11 cellular contexts compared by ENCODE assay signal in the genomic region with DNA sequence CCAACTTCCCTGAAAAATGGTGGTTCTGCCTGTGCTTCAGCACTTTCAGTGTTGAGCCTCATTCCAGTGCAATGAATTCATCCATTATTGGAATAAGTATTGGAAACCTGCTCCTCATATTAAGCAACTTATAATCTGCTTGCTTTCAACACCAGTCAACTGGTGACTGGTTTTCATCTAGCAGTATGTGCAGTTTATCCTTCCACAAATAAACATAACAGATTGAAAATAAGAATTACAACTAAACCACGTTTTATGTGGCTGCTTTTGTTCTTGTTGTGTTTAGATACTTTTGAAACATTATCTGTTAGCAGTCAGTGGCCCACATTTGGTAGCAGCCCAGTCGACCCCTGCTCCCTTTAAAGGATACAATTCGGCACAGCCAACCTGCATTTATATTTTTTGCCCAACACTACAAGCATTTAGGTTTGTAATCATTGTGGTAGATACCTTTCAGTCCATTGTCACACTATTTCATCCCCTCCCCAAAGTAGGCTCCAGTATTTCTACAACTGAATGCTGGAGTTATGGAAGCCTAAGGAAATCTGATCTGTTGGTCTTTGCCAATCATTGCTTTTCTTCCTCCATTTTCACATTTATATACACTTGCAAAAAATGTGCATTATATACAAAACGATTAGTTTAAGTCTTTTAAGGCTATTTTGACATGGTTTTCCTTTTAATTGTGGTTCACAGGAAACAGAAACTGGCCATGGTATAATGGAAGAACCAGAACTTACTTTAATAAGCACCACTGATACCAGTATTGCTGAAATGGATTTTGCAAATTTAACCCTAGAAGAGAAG. TPM values are rescaled to one million over a fixed set of nuclear protein-coding genes. Genes with fewer than 3 reads are reported as not detected.
DNase-seq lines count a peak whose midpoint lies in the region; ATAC-seq, FAIRE-seq and TF ChIP-seq lines count a peak whose summit lies in the region.
"Had no signal": no experiment of that assay in that cellular context is flagged by ENCODE, and none has a peak within 500 bp of the region (broad histone marks: within the 10 kb centered on the region; RNA-seq: fewer than 3 reads in every experiment).

No MANE protein-coding gene starts in this region.

- H3K56ac ChIP-seq in H1 (replicated peaks; ENCODE audit: insufficient read length, low read depth, low read length), result no peak overlapping the region

- H3K18ac ChIP-seq in H1 (ENCODE audit: extremely low read depth, low read length), result no peak overlapping the region

- no peak overlapping the region for H3K14ac ChIP-seq in H1 (ENCODE audit: insufficient read length)

- peaks cover 16 to 32% of the 10 kb centered on the region in 2 donors for H3K36me3 Mint-ChIP-seq in stimulated activated naive B cell treated with anti-CD40 and anti-IgM and Interleukin-4, amounts not matched to agents 10 μg/mL and 1 μg/mL and 100 μg/mL, for 72 hours

- H2AK5ac ChIP-seq in H1 (ENCODE audit: low read depth, low read length), result no peak overlapping the region

- no peaks in the 10 kb centered on the region for H3K4me1 ChIP-seq in right cardiac atrium (ENCODE audit: control insufficient read depth, insufficient read depth, low read length)
- H3K4me1 ChIP-seq in heart right ventricle, result peaks cover 0 to 14% (median 0%) of the 10 kb centered on the region in 9 donors
- no peaks in the 10 kb centered on the region for H3K4me1 ChIP-seq in H1 (replicated peaks in 1 of 4; ENCODE audit: control insufficient read depth in 3 of 4, insufficient read depth in 4 of 4, low read length in 3 of 4)
- H3K4me1 ChIP-seq: upper lobe of right lung had no signal

- no peaks in the 10 kb centered on the region for H3K27me3 Mint-ChIP-seq in stimulated activated naive B cell treated with anti-CD40 and anti-IgM and Interleukin-4, amounts not matched to agents 10 μg/mL and 1 μg/mL and 100 μg/mL, for 72 hours

- H3K27me3 ChIP-seq in right cardiac atrium (ENCODE audit: control insufficient read depth, insufficient read depth) (no peaks in the 10 kb centered on the region), heart right ventricle (no peaks in the 10 kb centered on the region), H1 (replicated peaks in 1 of 4; ENCODE audit: control insufficient read depth in 3 of 4, extremely low read depth in 1 of 4, insufficient read depth in 3 of 4, low read length in 3 of 4) (no peaks in the 10 kb centered on the region)
- H3K27me3 ChIP-seq: upper lobe of right lung had no signal

- H2BK12ac ChIP-seq in H1 (ENCODE audit: low read depth, low read length), result no peak overlapping the region

- no peak overlapping the region for H2BK15ac ChIP-seq in H1 (ENCODE audit: low read length)

- no peak for FAIRE-seq in H1 (lab: Jason Lieb, UNC)

- POLR2A ChIA-PET in H1 (lab: Charles Lee; ENCODE audit: partially characterized antibody), result interaction anchor here (0.6 to 21.2 kb wide), 19 partner anchors 5 to 90 kb away, joined by 3 to 495 read pairs (median 4); partner anchors contain the start of genes C11orf54 and TAF1D

- DNase-seq in right cardiac atrium, result no peak
- no peak for DNase-seq in heart right ventricle
- DNase-seq in H1 (ENCODE audit: low read depth in 1 of 2, low spot score in 2 of 2), result no peak
- no peak for DNase-seq in stimulated activated naive B cell treated with anti-CD40 and anti-IgM and Interleukin-4, amounts not matched to agents 10 μg/mL and 1 μg/mL and 100 μg/mL, for 72 hours
- DNase-seq in coronary artery (ENCODE audit: low spot score), result no peak
- no peak for DNase-seq in RPMI8226
- DNase-seq: DMS153; stimulated activated CD4-positive, alpha-beta T cell treated with anti-CD3 and anti-CD28 coated beads, Interleukin-4, amount 100 ng/mL, for 4 hours; upper lobe of right lung had no signal

- TF ChIP-seq RAD21 in H1 (IDR thresholded peaks at IDR 0.05 in 1 of 2, conservative IDR thresholded peaks at IDR 0.05 in 1 of 2; ENCODE audit: low read depth in 2 of 2, low read length in 2 of 2), result no peak

- H3K27ac Mint-ChIP-seq in stimulated activated naive B cell treated with anti-CD40 and anti-IgM and Interleukin-4, amounts not matched to agents 10 μg/mL and 1 μg/mL and 100 μg/mL, for 72 hours, result peak overlapping the region; percentile 87

- TF ChIP-seq CTCF in heart right ventricle (IDR thresholded peaks at IDR 0.05) (no peak), H1 (IDR thresholded peaks at IDR 0.05; ENCODE audit: control extremely low read depth in 1 of 3, insufficient read depth in 1 of 3, low read depth in 1 of 3, low read length in 3 of 3) (no peak), coronary artery (IDR thresholded peaks at IDR 0.05) (no peak)

- intact Hi-C loops in right cardiac atrium (cut with DNase I) (no loop called here), heart right ventricle (cut with DNase I) (loop anchor here in 1 of 10 donors (10.0 kb wide), 1 partner anchor 53 kb away; no protein-coding TSS in a partner anchor)

- 42% methylated on average over 4 of the region's 4 CpGs for WGBS in right cardiac atrium
- WGBS in heart right ventricle, 2 donors, result 51 to 59% methylated on average over 4 of the region's 4 CpGs
- 62% methylated on average over 4 of the region's 4 CpGs; no CpG with 5 or more reads in 1 of the 2 experiments for WGBS in H1 (ENCODE audit: extremely low coverage in 1 of 2, insufficient coverage in 1 of 2, insufficient read length in 1 of 2, insufficient replicate concordance in 2 of 2, low coverage in 1 of 2, low lambda C conversion rate in 2 of 2, missing lambda C conversion rate in 1 of 2), 2 experiments

- H3K79me2 ChIP-seq in H1 (ENCODE audit: control insufficient read depth in 1 of 2, insufficient read depth in 2 of 2, low read length in 2 of 2), result no peaks in the 10 kb centered on the region

- H3K4me2 ChIP-seq in H1 (ENCODE audit: insufficient read depth in 1 of 2, low read depth in 2 of 2, low read length in 2 of 2), result no peak overlapping the region

- H2BK20ac ChIP-seq in H1 (ENCODE audit: low read length), result no peak overlapping the region

- no peak overlapping the region for H4K5ac ChIP-seq in H1 (ENCODE audit: insufficient read length, low read depth, low read length)

- ATAC-seq in right cardiac atrium (peak; percentile 38 to 47), heart right ventricle (no peak), GM19452 (IDR thresholded peaks at IDR 0.05; ENCODE audit: unreplicated experiment) (no peak)
- ATAC-seq in stimulated activated naive B cell treated with anti-CD40 and anti-IgM and Interleukin-4, amounts not matched to agents 10 μg/mL and 1 μg/mL and 100 μg/mL, for 72 hours (replicated peaks), result peak; percentile 15 to 29
- ATAC-seq: upper lobe of right lung had no signal

- no peak overlapping the region for H3K4me3 ChIP-seq in right cardiac atrium (ENCODE audit: low read length)
- no peak overlapping the region for H3K4me3 ChIP-seq in heart right ventricle
- H3K4me3 ChIP-seq in H1 (ENCODE audit: extremely low read depth in 1 of 4, insufficient read depth in 2 of 4, low read depth in 3 of 4, low read length in 4 of 4), result no peak overlapping the region
- no peak overlapping the region for H3K4me3 ChIP-seq in coronary artery
- H3K4me3 ChIP-seq: upper lobe of right lung had no signal

- H3K23ac ChIP-seq in H1 (ENCODE audit: insufficient read length), result no peak overlapping the region

- no peak overlapping the region for H4K8ac ChIP-seq in H1 (ENCODE audit: extremely low read depth, insufficient read depth, low read length)

- TF ChIP-seq POLR2A in H1 (IDR thresholded peaks at IDR 0.05; ENCODE audit: control extremely low read depth in 1 of 2, low read depth in 2 of 2, low read length in 2 of 2), result peak; percentile 38 to 68; a peak in 2 of 3 replicates

- H3K4me3 Mint-ChIP-seq in stimulated activated naive B cell treated with anti-CD40 and anti-IgM and Interleukin-4, amounts not matched to agents 10 μg/mL and 1 μg/mL and 100 μg/mL, for 72 hours, result no peak overlapping the region

- H2BK120ac ChIP-seq in H1 (replicated peaks; ENCODE audit: low read depth, low read length), result no peak overlapping the region

- H3K79me1 ChIP-seq in H1 (ENCODE audit: low read depth, low read length), result no peaks in the 10 kb centered on the region

- no peak overlapping the region for H2BK5ac ChIP-seq in H1 (ENCODE audit: low read depth, low read length)

- H3K9ac ChIP-seq in H1 (replicated peaks in 1 of 4; ENCODE audit: extremely low read depth in 1 of 4, low read depth in 3 of 4, low read length in 3 of 4), result no peak overlapping the region

- H3K23me2 ChIP-seq in H1 (ENCODE audit: low read depth, low read length), result no peaks in the 10 kb centered on the region

- H2AFZ ChIP-seq in H1 (ENCODE audit: low read length), result no peak overlapping the region

- no peak overlapping the region for H3K4ac ChIP-seq in H1 (replicated peaks; ENCODE audit: insufficient read length, low read depth, low read length)

- no peaks in the 10 kb centered on the region for H3K9me3 ChIP-seq in right cardiac atrium (ENCODE audit: control insufficient read depth, low read length)
- no peaks in the 10 kb centered on the region for H3K9me3 ChIP-seq in heart right ventricle
- no peaks in the 10 kb centered on the region for H3K9me3 ChIP-seq in H1 (ENCODE audit: insufficient read depth in 2 of 2, low read depth in 1 of 2, low read length in 1 of 2)
- H3K9me3 ChIP-seq: upper lobe of right lung had no signal

- H3K36me3 ChIP-seq in heart right ventricle, result peaks cover 0 to 100% (median 68%) of the 10 kb centered on the region in 9 donors
- H3K36me3 ChIP-seq in H1 (ENCODE audit: control insufficient read depth in 2 of 4, insufficient read depth in 4 of 4, low read length in 3 of 4), result peaks cover 16 to 79% (median 49%) of the 10 kb centered on the region in 4 experiments

- H4K20me1 ChIP-seq in H1 (replicated peaks in 1 of 2; ENCODE audit: control insufficient read depth in 1 of 2, insufficient read depth in 2 of 2, low read length in 2 of 2), result peaks cover 5 to 6% of the 10 kb centered on the region in 2 experiments

- no peaks in the 10 kb centered on the region for H3K9me3 Mint-ChIP-seq in stimulated activated naive B cell treated with anti-CD40 and anti-IgM and Interleukin-4, amounts not matched to agents 10 μg/mL and 1 μg/mL and 100 μg/mL, for 72 hours

- CTCF ChIA-PET in H1 (lab: Charles Lee; ENCODE audit: partially characterized antibody), result interaction anchor here (1.4 kb wide), 1 partner anchor 493 kb away, joined by 3 read pairs; no protein-coding TSS in a partner anchor

- H3K27ac ChIP-seq in right cardiac atrium (ENCODE audit: low read length) (no peak overlapping the region), heart right ventricle (peak overlapping the region in 3 of 10 donors; percentile 0 to 1 (median 0)), H1 (ENCODE audit: low read depth, low read length) (no peak overlapping the region), coronary artery (peak overlapping the region in 1 of 2 donors; percentile 24)
- H3K27ac ChIP-seq: upper lobe of right lung had no signal

- peaks cover 0 to 1% of the 10 kb centered on the region in 2 donors for H3K4me1 Mint-ChIP-seq in stimulated activated naive B cell treated with anti-CD40 and anti-IgM and Interleukin-4, amounts not matched to agents 10 μg/mL and 1 μg/mL and 100 μg/mL, for 72 hours

- no peak overlapping the region for H4K91ac ChIP-seq in H1 (replicated peaks; ENCODE audit: insufficient read length, low read length)

- TF ChIP-seq EP300 in H1 (IDR thresholded peaks at IDR 0.05; ENCODE audit: borderline replicate concordance in 1 of 2, low read depth in 2 of 2, low read length in 2 of 2), result no peak

RNA-seq across cellular contexts. Expression of gene TAF1D, which starts 13.1 kb away (rescaled TPM):
- total RNA-seq in right cardiac atrium (10 to 100 TPM; 36.3 to 52.1 (median 38.6) TPM), heart right ventricle (10 to 100 TPM; 24.0 to 46.1 (median 31.6) TPM)
- polyA plus RNA-seq in right cardiac atrium (36.2 TPM), heart right ventricle (100 to 1,000 TPM in 1 of 2 donors, 10 to 100 TPM in 1; 56.6 to 114 TPM), H1 (2011; rRNA removed) (45.8 and 64.7 TPM in 2 replicates)
- 189 TPM for polyA plus RNA-seq in PFSK-1 (2012; ENCODE audit: insufficient read length, low read depth)
- 202 and 212 TPM in 2 replicates for total RNA-seq in H1 (2021; fragmentation: NEBNext Ultra II Directional; extraction: Animal tissue kit (Norgen Biotek cat#: 25700))
- 114 TPM for polyA plus RNA-seq in H1 (2011; cell fraction: cytosol; rRNA removed)
- polyA plus RNA-seq in H1 (2011; cell fraction: nucleus; rRNA removed), result 63.1 TPM
- polyA plus RNA-seq in H1 (2012, experiment 1 of 2), result 63.0 to 156 TPM (median 74.1 TPM) in 4 replicates
- 28.4 TPM for polyA plus RNA-seq in H1 (2012, experiment 2 of 2)
- 252 TPM for polyA plus RNA-seq in H1 (2013, experiment 1 of 2)
- polyA plus RNA-seq in H1 (2013, experiment 2 of 2), result 227 TPM
- polyA minus RNA-seq in H1 (2011; rRNA and poly(A)+ RNA removed), result 71.9 and 81.3 TPM in 2 replicates
- 61.6 TPM for polyA minus RNA-seq in H1 (2011; cell fraction: cytosol; rRNA and poly(A)+ RNA removed)
- 339 TPM for polyA minus RNA-seq in H1 (2011; cell fraction: nucleus; rRNA and poly(A)+ RNA removed)

RNA-seq across cellular contexts. Expression of gene C11orf54, which starts 13.3 kb away (rescaled TPM):
- total RNA-seq in right cardiac atrium (10 to 100 TPM; 28.0 to 36.9 (median 33.4) TPM), heart right ventricle (10 to 100 TPM; 24.3 to 39.5 (median 27.6) TPM)
- polyA plus RNA-seq in right cardiac atrium (23.0 TPM), heart right ventricle (10 to 100 TPM; 12.2 to 29.5 TPM), H1 (2011; rRNA removed) (3.9 and 14.7 TPM in 2 replicates)
- 9.5 TPM for polyA plus RNA-seq in PFSK-1 (2012; ENCODE audit: insufficient read length, low read depth)
- 21.5 and 24.5 TPM in 2 replicates for total RNA-seq in H1 (2021; fragmentation: NEBNext Ultra II Directional; extraction: Animal tissue kit (Norgen Biotek cat#: 25700))
- polyA plus RNA-seq in H1 (2011; cell fraction: cytosol; rRNA removed), result 12.6 TPM
- 2.6 TPM for polyA plus RNA-seq in H1 (2011; cell fraction: nucleus; rRNA removed)
- 9.6 to 25.4 TPM (median 13.4 TPM) in 4 replicates for polyA plus RNA-seq in H1 (2012, experiment 1 of 2)
- polyA plus RNA-seq in H1 (2012, experiment 2 of 2), result 2.5 TPM
- 12.0 TPM for polyA plus RNA-seq in H1 (2013, experiment 1 of 2)
- polyA plus RNA-seq in H1 (2013, experiment 2 of 2), result 11.7 TPM
- polyA minus RNA-seq in H1 (2011; rRNA and poly(A)+ RNA removed), result 7.6 and 14.9 TPM in 2 replicates
- polyA minus RNA-seq in H1 (2011; cell fraction: cytosol; rRNA and poly(A)+ RNA removed), result 7.9 TPM
- polyA minus RNA-seq in H1 (2011; cell fraction: nucleus; rRNA and poly(A)+ RNA removed), result 12.8 TPM

RNA-seq across cellular contexts. Expression of gene MED17, which starts 55.9 kb away (rescaled TPM):
- total RNA-seq in right cardiac atrium (10 to 100 TPM; 19.8 to 25.1 (median 22.8) TPM), heart right ventricle (10 to 100 TPM; 17.2 to 25.7 (median 22.1) TPM)
- polyA plus RNA-seq in right cardiac atrium (14.7 TPM), heart right ventricle (10 to 100 TPM; 11.0 to 12.5 TPM), H1 (2011; rRNA removed) (8.0 and 8.8 TPM in 2 replicates)
- polyA plus RNA-seq in PFSK-1 (2012; ENCODE audit: insufficient read length, low read depth), result 27.3 TPM
- total RNA-seq in H1 (2021; fragmentation: NEBNext Ultra II Directional; extraction: Animal tissue kit (Norgen Biotek cat#: 25700)), result 30.4 and 33.7 TPM in 2 replicates
- 9.8 TPM for polyA plus RNA-seq in H1 (2011; cell fraction: cytosol; rRNA removed)
- polyA plus RNA-seq in H1 (2011; cell fraction: nucleus; rRNA removed), result 15.3 TPM
- polyA plus RNA-seq in H1 (2012, experiment 1 of 2), result 11.4 to 20.0 TPM (median 15.0 TPM) in 4 replicates
- 2.8 TPM for polyA plus RNA-seq in H1 (2012, experiment 2 of 2)
- polyA plus RNA-seq in H1 (2013, experiment 1 of 2), result 16.0 TPM
- polyA plus RNA-seq in H1 (2013, experiment 2 of 2), result 15.3 TPM
- 19.8 and 20.5 TPM in 2 replicates for polyA minus RNA-seq in H1 (2011; rRNA and poly(A)+ RNA removed)
- 10.5 TPM for polyA minus RNA-seq in H1 (2011; cell fraction: cytosol; rRNA and poly(A)+ RNA removed)
- 50.3 TPM for polyA minus RNA-seq in H1 (2011; cell fraction: nucleus; rRNA and poly(A)+ RNA removed)

Comparison
In these comparisons a context has a peak if more than half of its experiments do, and no peak if none do; other contexts are left out.
1. ATAC-seq: peak in right cardiac atrium (2 of 2) and stimulated activated naive B cell treated with anti-CD40 and anti-IgM and Interleukin-4, amounts not matched to agents 10 μg/mL and 1 μg/mL and 100 μg/mL, for 72 hours (2 of 2); none in heart right ventricle (0 of 8) and GM19452 (single experiment).